Comparison of ENCODE assay signal across 22 cellular contexts in genomic region chr6:110158479-110158878, GRCh38.
"Had no signal": no experiment of that assay in that cellular context is flagged by ENCODE, and none has a peak within 500 bp of the region (broad histone marks: within the 10 kb centered on the region; RNA-seq: fewer than 3 reads in every experiment).

No MANE protein-coding gene starts in this region.

- H3K4me1 Mint-ChIP-seq: neural progenitor cell; stimulated activated naive CD8-positive, alpha-beta T cell treated with anti-CD3 and anti-CD28 coated beads, Interleukin-15, amount 100 ng/mL, for 72 hours had no signal

- H3K4me2 ChIP-seq: neural progenitor cell had no signal

- H3K27ac ChIP-seq: colonic mucosa, gastroesophageal sphincter, left ventricle myocardium inferior, lower lobe of right lung, neural progenitor cell, ovary, right atrium auricular region, sigmoid colon, skin epidermis, testis, tibial nerve had no signal

- H3K27me3 Mint-ChIP-seq: stimulated activated naive B cell treated with anti-CD40 and anti-IgM and Interleukin-4, amounts not matched to agents 10 μg/mL and 1 μg/mL and 100 μg/mL, for 72 hours; stimulated activated naive CD8-positive, alpha-beta T cell treated with anti-CD3 and anti-CD28 coated beads, Interleukin-15, amount 100 ng/mL, for 72 hours had no signal

- H3K9me3 ChIP-seq: colonic mucosa, gastroesophageal sphincter, left ventricle myocardium inferior, lower lobe of right lung, ovary, right atrium auricular region, sigmoid colon, testis, tibial nerve had no signal

- ATAC-seq: gastroesophageal sphincter; left cardiac atrium; lower lobe of right lung; natural killer cell treated with Interleukin-12 subunit alpha and Interleukin-12 subunit beta and Interleukin-15 and Interleukin-18, amount 100 ng/mL, for 72 hours; stimulated activated naive B cell treated with anti-CD40 and anti-IgM and Interleukin-4, amounts not matched to agents 10 μg/mL and 1 μg/mL and 100 μg/mL, for 72 hours; stimulated activated naive CD8-positive, alpha-beta T cell treated with anti-CD3 and anti-CD28 coated beads, Interleukin-15, amount 100 ng/mL, for 72 hours had no signal

- DNase-seq: colonic mucosa; dermis blood vessel endothelial cell; glutamatergic neuron; left cardiac atrium; left ventricle myocardium inferior; lower lobe of right lung; mesenchymal stem cell; midbrain; nucleus accumbens; ovary; sigmoid colon; stimulated activated CD4-positive, alpha-beta T cell treated with anti-CD3 and anti-CD28 coated beads, Interleukin-2, amount 100 ng/mL, for 24 hours; stimulated activated CD4-positive, alpha-beta T cell treated with anti-CD3 and anti-CD28 coated beads, Interleukin-4, amount 100 ng/mL, for 4 hours; stimulated activated naive B cell treated with anti-CD40 and anti-IgM and Interleukin-4, amounts not matched to agents 10 μg/mL and 1 μg/mL and 100 μg/mL, for 72 hours; stimulated activated naive CD8-positive, alpha-beta T cell treated with anti-CD3 and anti-CD28 coated beads, Interleukin-15, amount 100 ng/mL, for 72 hours; testis had no signal

- H3K9me3 Mint-ChIP-seq: natural killer cell treated with Interleukin-12 subunit alpha and Interleukin-12 subunit beta and Interleukin-15 and Interleukin-18, amount 100 ng/mL, for 72 hours; stimulated activated naive B cell treated with anti-CD40 and anti-IgM and Interleukin-4, amounts not matched to agents 10 μg/mL and 1 μg/mL and 100 μg/mL, for 72 hours had no signal

- H3K4me3 ChIP-seq: colonic mucosa, gastroesophageal sphincter, left ventricle myocardium inferior, lower lobe of right lung, neural progenitor cell, ovary, right atrium auricular region, sigmoid colon, skin epidermis, testis, tibial nerve had no signal

- H3K4me3 Mint-ChIP-seq: natural killer cell treated with Interleukin-12 subunit alpha and Interleukin-12 subunit beta and Interleukin-15 and Interleukin-18, amount 100 ng/mL, for 72 hours; neural progenitor cell; stimulated activated naive B cell treated with anti-CD40 and anti-IgM and Interleukin-4, amounts not matched to agents 10 μg/mL and 1 μg/mL and 100 μg/mL, for 72 hours; stimulated activated naive CD8-positive, alpha-beta T cell treated with anti-CD3 and anti-CD28 coated beads, Interleukin-15, amount 100 ng/mL, for 72 hours had no signal

- H3K9ac ChIP-seq: neural progenitor cell had no signal

- H3K36me3 ChIP-seq: colonic mucosa, gastroesophageal sphincter, left ventricle myocardium inferior, lower lobe of right lung, ovary, right atrium auricular region, sigmoid colon, tibial nerve had no signal

- H3K4me1 ChIP-seq: colonic mucosa, gastroesophageal sphincter, left ventricle myocardium inferior, lower lobe of right lung, neural progenitor cell, right atrium auricular region, sigmoid colon, testis, tibial nerve had no signal

- H3K27me3 ChIP-seq: colonic mucosa, gastroesophageal sphincter, neural progenitor cell, ovary, right atrium auricular region, sigmoid colon, testis, tibial nerve had no signal

- H3K27ac Mint-ChIP-seq: natural killer cell treated with Interleukin-12 subunit alpha and Interleukin-12 subunit beta and Interleukin-15 and Interleukin-18, amount 100 ng/mL, for 72 hours; neural progenitor cell; stimulated activated naive B cell treated with anti-CD40 and anti-IgM and Interleukin-4, amounts not matched to agents 10 μg/mL and 1 μg/mL and 100 μg/mL, for 72 hours had no signal

- H2AFZ ChIP-seq: neural progenitor cell had no signal
